In genomic region chr12:14884458-14884878, GRCh38 we compare ENCODE assay signal across 1 cellular context.
TF ChIP-seq lines count a peak whose summit lies in the region.

No MANE protein-coding gene starts in this region.

TF ChIP-seq in WTC11, 78 proteins besides CTCF, POLR2A, EP300 and RAD21 (continued from another document):
- TF ChIP-seq SP1 (CRISPR knock-in tag; conservative IDR thresholded peaks at IDR 0.05) (no peak), CREM (CRISPR knock-in tag; IDR thresholded peaks at IDR 0.05) (no peak), ZNF425 (CRISPR knock-in tag; conservative IDR thresholded peaks at IDR 0.05) (no peak)
